ENCODE assay signal across 8 cellular contexts in genomic region chr11:84524422-84525051, GRCh38.
DNase-seq lines count a peak whose midpoint lies in the region; ATAC-seq and TF ChIP-seq lines count a peak whose summit lies in the region.

No MANE protein-coding gene starts in this region.

- H3K9me3 ChIP-seq in IMR-90 (ENCODE audit: control insufficient read depth, insufficient read depth, low read length) (no peaks in the 10 kb centered on the region), right lobe of liver (no peaks in the 10 kb centered on the region)

- no peak overlapping the region for H3K18ac ChIP-seq in IMR-90 (ENCODE audit: low read depth, low read length)

- dilution Hi-C loops in IMR-90 (cut with HindIII; ENCODE audit: low sequenced_read_pairs, unreplicated experiment), result no loop called here

- TF ChIP-seq CTCF in BJ (IDR thresholded peaks at IDR 0.05; ENCODE audit: insufficient read depth, low read depth, low read length) (peak; percentile 40), IMR-90 (conservative IDR thresholded peaks at IDR 0.05; ENCODE audit: low read depth, low read length) (peak; percentile 49), right lobe of liver (IDR thresholded peaks at IDR 0.05) (peak; percentile 18 to 41 (median 35))

- H2AFZ ChIP-seq in IMR-90 (replicated peaks; ENCODE audit: low read length, poor library complexity), result no peak overlapping the region

- no peak overlapping the region for H2BK120ac ChIP-seq in IMR-90 (ENCODE audit: low read depth, low read length)

- WGBS in IMR-90 (ENCODE audit: extremely low coverage in 2 of 2, insufficient read length in 1 of 2), 2 experiments, result no CpG with 5 or more reads among the region's 3 CpGs
- WGBS in right lobe of liver (ENCODE audit: insufficient coverage, low coverage, low lambda C conversion rate, missing lambda C conversion rate), result 56% methylated on average over 3 of the region's 3 CpGs

- H2BK20ac ChIP-seq in IMR-90 (ENCODE audit: low read depth, low read length), result no peak overlapping the region

- no peak overlapping the region for H4K91ac ChIP-seq in IMR-90 (ENCODE audit: insufficient read depth, low read depth, low read length)

- H2AK5ac ChIP-seq in IMR-90 (ENCODE audit: low read depth, low read length), result no peak overlapping the region

- H3K23ac ChIP-seq in IMR-90 (ENCODE audit: low read depth, low read length), result no peak overlapping the region

- H3K36me3 ChIP-seq in BJ (ENCODE audit: control insufficient read depth, insufficient read depth, low read length), result no peaks in the 10 kb centered on the region
- no peaks in the 10 kb centered on the region for H3K36me3 ChIP-seq in IMR-90 (ENCODE audit: control insufficient read depth, insufficient read depth, low read length)
- no peaks in the 10 kb centered on the region for H3K36me3 ChIP-seq in right lobe of liver

- intact Hi-C loops in IMR-90 (cut with micrococcal nuclease) (loop anchor here (2.0 to 5.0 kb wide), 3 partner anchors 142 to 696 kb away; no protein-coding TSS in a partner anchor), right lobe of liver (cut with DNase I) (no loop called here), left ventricle myocardium superior (cut with micrococcal nuclease) (loop anchor here (10.0 kb wide), 1 partner anchor 690 kb away; no protein-coding TSS in a partner anchor)

- in situ Hi-C loops in IMR-90 (cut with MboI; ENCODE audit: low sequenced_read_pairs), result no loop called here

- no peaks in the 10 kb centered on the region for H4K20me1 ChIP-seq in IMR-90 (ENCODE audit: insufficient read depth, low read length)

- TF ChIP-seq POLR2A in IMR-90 (IDR thresholded peaks at IDR 0.05; ENCODE audit: low read depth, low read length) (no peak), right lobe of liver (IDR thresholded peaks at IDR 0.05) (no peak)

- no peak overlapping the region for H2AK9ac ChIP-seq in IMR-90 (replicated peaks; ENCODE audit: low read depth, low read length, poor library complexity)

- POLR2A ChIA-PET in BJ (lab: Charles Lee) (no interaction called here), IMR-90 (lab: Charles Lee; ENCODE audit: unreplicated experiment) (no interaction called here)

- H3K79me1 ChIP-seq in IMR-90 (ENCODE audit: low read depth in 1 of 2, low read length in 2 of 2), result no peaks in the 10 kb centered on the region

- no peak overlapping the region for H4K8ac ChIP-seq in IMR-90 (ENCODE audit: low read depth in 2 of 2, low read length in 2 of 2)

- H3K4me3 ChIP-seq in BJ (ENCODE audit: low read depth, low read length), result no peak overlapping the region
- no peak overlapping the region for H3K4me3 ChIP-seq in IMR-90 (ENCODE audit: insufficient read depth, low read depth, low read length)
- no peak overlapping the region for H3K4me3 ChIP-seq in right lobe of liver

- H3K9ac ChIP-seq in IMR-90 (ENCODE audit: low read depth, low read length), result no peak overlapping the region

- no peak overlapping the region for H4K5ac ChIP-seq in IMR-90 (ENCODE audit: low read depth, low read length)

- no peak overlapping the region for H2BK5ac ChIP-seq in IMR-90 (ENCODE audit: low read depth, low read length, poor library complexity, severe bottlenecking)

- H3K27me3 ChIP-seq in BJ (ENCODE audit: control insufficient read depth, insufficient read depth, low read length) (no peaks in the 10 kb centered on the region), IMR-90 (ENCODE audit: control insufficient read depth, insufficient read depth, low read length) (no peaks in the 10 kb centered on the region), right lobe of liver (no peaks in the 10 kb centered on the region)

- H2BK15ac ChIP-seq in IMR-90 (ENCODE audit: low read depth, low read length), result no peak overlapping the region

- no peak overlapping the region for H3K4me2 ChIP-seq in IMR-90 (ENCODE audit: low read depth, low read length)

- CTCF ChIA-PET in BJ (lab: Yijun Ruan, JAX) (interaction anchor here (0.7 to 2.7 kb wide), 5 partner anchors 8 to 697 kb away, joined by 3 to 19 read pairs (median 4); no protein-coding TSS in a partner anchor), IMR-90 (lab: Yijun Ruan, JAX) (interaction anchor here (0.6 to 2.0 kb wide), 3 partner anchors 8 to 688 kb away, joined by 3 to 18 read pairs (median 6); no protein-coding TSS in a partner anchor)

- H3K14ac ChIP-seq in IMR-90 (replicated peaks; ENCODE audit: low read depth, low read length), result no peak overlapping the region

- H3K9me1 ChIP-seq in IMR-90 (ENCODE audit: insufficient read depth, low read length), result no peaks in the 10 kb centered on the region

- ATAC-seq in IMR-90 (ENCODE audit: low read depth) (no peak), right lobe of liver (no peak), HG02642 (IDR thresholded peaks at IDR 0.05; ENCODE audit: poor library complexity, unreplicated experiment) (no peak), GM18858 (IDR thresholded peaks at IDR 0.05; ENCODE audit: unreplicated experiment) (no peak), left ventricle myocardium superior (no peak)

- no peaks in the 10 kb centered on the region for H3K4me1 ChIP-seq in IMR-90 (ENCODE audit: control insufficient read depth, insufficient read depth, low read length)
- H3K4me1 ChIP-seq in right lobe of liver, result no peaks in the 10 kb centered on the region

- H3K56ac ChIP-seq in IMR-90 (ENCODE audit: extremely low read depth, insufficient read depth, low read length), result no peak overlapping the region

- H3K27ac ChIP-seq in IMR-90 (ENCODE audit: insufficient read depth, low read length) (no peak overlapping the region), right lobe of liver (no peak overlapping the region)

- no peak for DNase-seq in BJ (ENCODE audit: low read depth)
- peak; percentile 25 for DNase-seq in IMR-90
- peak; percentile 45 for DNase-seq in astrocyte of the hippocampus (ENCODE audit: low read depth, low spot score)
- DNase-seq in right lobe of liver, result no peak
- no peak for DNase-seq in NCI-H1092 treated with DMSO at 0.1 percent for 48 hours (lab: John Stamatoyannopoulos, UW)
- no peak for DNase-seq in left ventricle myocardium superior

- H3K4ac ChIP-seq in IMR-90 (ENCODE audit: low read depth, low read length), result no peak overlapping the region

- BruUV-seq in IMR-90 (replicated peaks; lab: Mats Ljungman, UMichigan), result no TSS peak

- peak; percentile 52 for TF ChIP-seq RAD21 in IMR-90 (IDR thresholded peaks at IDR 0.05; ENCODE audit: low read length)

TF ChIP-seq in IMR-90, 13 proteins besides CTCF, POLR2A, EP300 and RAD21:
- no peak for TF ChIP-seq FOS (IDR thresholded peaks at IDR 0.05; ENCODE audit: low read depth, low read length)
- no peak for TF ChIP-seq MAFK (IDR thresholded peaks at IDR 0.05; ENCODE audit: low read depth, low read length)
- TF ChIP-seq MXI1 (IDR thresholded peaks at IDR 0.05; ENCODE audit: borderline replicate concordance, low read depth, low read length), result no peak
- TF ChIP-seq SMC3 (IDR thresholded peaks at IDR 0.05; ENCODE audit: low read depth, low read length), result peak; percentile 52
- TF ChIP-seq RCOR1 (IDR thresholded peaks at IDR 0.05; ENCODE audit: insufficient replicate concordance, low read length), result no peak
- TF ChIP-seq NFE2L2 (IDR thresholded peaks at IDR 0.05; ENCODE audit: low read depth, low read length), result no peak

Comparison
In these comparisons a context has a peak if more than half of its experiments do, and no peak if none do; other contexts are left out.
1. DNase-seq: peak in IMR-90 (single experiment) and astrocyte of the hippocampus (single experiment); none in BJ (single experiment), right lobe of liver (0 of 3), NCI-H1092 treated with DMSO at 0.1 percent for 48 hours (single experiment) and left ventricle myocardium superior (single experiment).
2. intact Hi-C loops: an anchor here in IMR-90 (2.0 to 5.0 kb wide) and left ventricle myocardium superior (10.0 kb wide); none called in right lobe of liver.
3. Peak in every context shown above with its lines, with median percentiles within 50 percentile points of each other: CTCF ChIP-seq.